23 cellular contexts compared by ENCODE assay signal in genomic region chr2:175476374-175476773, GRCh38.
"Had no signal": no experiment of that assay in that cellular context is flagged by ENCODE, and none has a peak within 500 bp of the region (broad histone marks: within the 10 kb centered on the region; RNA-seq: fewer than 3 reads in every experiment).

No MANE protein-coding gene starts in this region.

- H3K36me3 ChIP-seq: esophagus muscularis mucosa, gastroesophageal sphincter, pancreas, sigmoid colon, spleen, thoracic aorta, transverse colon, upper lobe of right lung, uterus had no signal

- H3K27me3 ChIP-seq: esophagus muscularis mucosa, foreskin keratinocyte, gastroesophageal sphincter, pancreas, sigmoid colon, spleen, transverse colon, upper lobe of right lung, uterus had no signal

- H3K4me3 ChIP-seq: esophagus muscularis mucosa, gastroesophageal sphincter, lung, pancreas, sigmoid colon, thoracic aorta, transverse colon, upper lobe of right lung, uterus had no signal

- H3K9me3 ChIP-seq: esophagus muscularis mucosa, gastroesophageal sphincter, pancreas, sigmoid colon, spleen, thoracic aorta, transverse colon, upper lobe of right lung, uterus had no signal

- H3K27ac ChIP-seq: epithelial cell of prostate, esophagus muscularis mucosa, foreskin keratinocyte, gastroesophageal sphincter, pancreas, sigmoid colon, thoracic aorta, transverse colon, upper lobe of right lung, uterus had no signal

- DNase-seq: central memory CD4-positive, alpha-beta T cell; effector CD8-positive, alpha-beta T cell; endodermal cell; foreskin keratinocyte; hypothalamus; immature natural killer cell; islet precursor cell; kidney glomerular epithelial cell; natural killer cell; pancreas; retina; sigmoid colon; stimulated activated CD4-positive, alpha-beta T cell treated with anti-CD3 and anti-CD28 coated beads, Interleukin-4, amount 100 ng/mL, for 4 hours; transverse colon; upper lobe of right lung; uterus had no signal

- ATAC-seq: foreskin keratinocyte; gastroesophageal sphincter; natural killer cell; pancreas; stimulated activated memory B cell treated with anti-CD40 and anti-IgM and Interleukin-4, amounts not matched to agents 10 μg/mL and 1 μg/mL and 100 μg/mL, for 72 hours; upper lobe of right lung had no signal

- H3K4me1 ChIP-seq: esophagus muscularis mucosa, foreskin keratinocyte, gastroesophageal sphincter, pancreas, sigmoid colon, spleen, transverse colon, upper lobe of right lung, uterus had no signal
